In genomic region chr10:96017227-96017687, GRCh38 we compare ENCODE assay signal across 8 cellular contexts. TPM values are rescaled to one million over a fixed set of nuclear protein-coding genes. Genes with fewer than 3 reads are reported as not detected.
A peak's percentile ranks its signal among the peaks of the same experiment; 100 is the strongest.
DNase-seq lines count a peak whose midpoint lies in the region; ATAC-seq, FAIRE-seq and TF ChIP-seq lines count a peak whose summit lies in the region.

No MANE protein-coding gene starts in this region.

- H3K4me1 Mint-ChIP-seq in activated naive CD8-positive, alpha-beta T cell treated with anti-CD3 and anti-CD28 coated beads, Interleukin-2, amount 10 ng/mL, durations not matched to agents 7 days and 5 days = peaks cover 1% of the 10 kb centered on the region

- no peaks in the 10 kb centered on the region for H3K4me1 ChIP-seq in PC-3 (ENCODE audit: insufficient read depth, low read length)
- peaks cover 6% of the 10 kb centered on the region for H3K4me1 ChIP-seq in left ventricle myocardium inferior

- POLR2A ChIA-PET in PC-3 (lab: Charles Lee; ENCODE audit: unreplicated experiment) = no interaction called here
- POLR2A ChIA-PET in activated naive CD8-positive, alpha-beta T cell treated with anti-CD3 and anti-CD28 coated beads, Interleukin-2, amount 10 ng/mL, durations not matched to agents 7 days and 5 days (lab: Charles Lee) = no interaction called here

- no peak overlapping the region for H3K4me3 ChIP-seq in PC-3 (ENCODE audit: low read length)
- H3K4me3 ChIP-seq in left ventricle myocardium inferior = no peak overlapping the region

- H3K79me2 ChIP-seq in PC-3 (ENCODE audit: low read length) = no peaks in the 10 kb centered on the region

- H2AFZ ChIP-seq in PC-3 (ENCODE audit: low read length) = no peak overlapping the region

- H3K27ac Mint-ChIP-seq in activated naive CD8-positive, alpha-beta T cell treated with anti-CD3 and anti-CD28 coated beads, Interleukin-2, amount 10 ng/mL, durations not matched to agents 7 days and 5 days = no peak overlapping the region

- ATAC-seq in GM19438 (IDR thresholded peaks at IDR 0.05; ENCODE audit: low read depth, unreplicated experiment) (peak; percentile 75), PC-3 (peak; percentile 90)
- peak; percentile 90 for ATAC-seq in activated naive CD8-positive, alpha-beta T cell treated with anti-CD3 and anti-CD28 coated beads, Interleukin-2, amount 10 ng/mL, durations not matched to agents 7 days and 5 days (ENCODE audit: low read depth)

- no peak overlapping the region for H3K9ac ChIP-seq in PC-3 (ENCODE audit: low read length)

- H4K20me1 ChIP-seq in PC-3 (ENCODE audit: low read length) = no peaks in the 10 kb centered on the region

- no peaks in the 10 kb centered on the region for H3K9me2 ChIP-seq in PC-3 (replicated peaks; ENCODE audit: low read length)

- H3K9me3 ChIP-seq in PC-3 (ENCODE audit: low read length) (no peaks in the 10 kb centered on the region), left ventricle myocardium inferior (replicated peaks) (no peaks in the 10 kb centered on the region)

- CTCF ChIA-PET in PC-3 (lab: Charles Lee) = interaction anchor here (0.6 to 0.9 kb wide), 2 partner anchors 27 to 271 kb away, joined by 4 read pairs; no protein-coding TSS in a partner anchor

- no peaks in the 10 kb centered on the region for H3K9me3 Mint-ChIP-seq in activated naive CD8-positive, alpha-beta T cell treated with anti-CD3 and anti-CD28 coated beads, Interleukin-2, amount 10 ng/mL, durations not matched to agents 7 days and 5 days

- no peak for TF ChIP-seq EP300 in Ishikawa (IDR thresholded peaks at IDR 0.05; ENCODE audit: borderline replicate concordance)

- H3K27me3 Mint-ChIP-seq in activated naive CD8-positive, alpha-beta T cell treated with anti-CD3 and anti-CD28 coated beads, Interleukin-2, amount 10 ng/mL, durations not matched to agents 7 days and 5 days = no peaks in the 10 kb centered on the region

- no peak overlapping the region for H3K4me3 Mint-ChIP-seq in activated naive CD8-positive, alpha-beta T cell treated with anti-CD3 and anti-CD28 coated beads, Interleukin-2, amount 10 ng/mL, durations not matched to agents 7 days and 5 days

- DNase-seq in D721Med (ENCODE audit: insufficient read length, low spot score) (peak; percentile 24), PC-3 (peak; percentile 80), left ventricle myocardium inferior (no peak), putamen (ENCODE audit: low spot score) (peak; percentile 31), ecto neural progenitor cell (ENCODE audit: low spot score) (no peak)
- DNase-seq in activated naive CD8-positive, alpha-beta T cell treated with anti-CD3 and anti-CD28 coated beads, Interleukin-2, amount 10 ng/mL, durations not matched to agents 7 days and 5 days = no peak

- H3K27ac ChIP-seq in PC-3 (ENCODE audit: low read length) (no peak overlapping the region), left ventricle myocardium inferior (replicated peaks) (no peak overlapping the region)

- peak; percentile 94 for FAIRE-seq in D721Med (lab: Jason Lieb, UNC)

- peak; percentile 93 for TF ChIP-seq RAD21 in Ishikawa (IDR thresholded peaks at IDR 0.05; ENCODE audit: low read depth)

- H3K4me2 ChIP-seq in PC-3 (ENCODE audit: low read length) = no peak overlapping the region

- intact Hi-C loops in PC-3 (cut with micrococcal nuclease) = loop anchor here (1.0 kb wide), 1 partner anchor 276 kb away; no protein-coding TSS in a partner anchor
- intact Hi-C loops in left ventricle myocardium inferior (cut with micrococcal nuclease) = no loop called here

- H3K36me3 ChIP-seq in PC-3 (ENCODE audit: low read depth, low read length) (no peaks in the 10 kb centered on the region), left ventricle myocardium inferior (no peaks in the 10 kb centered on the region)

- no peaks in the 10 kb centered on the region for H3F3A ChIP-seq in PC-3 (ENCODE audit: low read length, unreplicated experiment)

- TF ChIP-seq CTCF in D721Med (IDR thresholded peaks at IDR 0.05; ENCODE audit: insufficient read depth, missing control alignments) = peak; percentile 90
- TF ChIP-seq CTCF in PC-3 (conservative IDR thresholded peaks at IDR 0.05; ENCODE audit: low read depth, low read length) = peak; percentile 77
- TF ChIP-seq CTCF in left ventricle myocardium inferior (IDR thresholded peaks at IDR 0.05; ENCODE audit: borderline replicate concordance) = peak; percentile 85

- BruUV-seq in PC-3 (replicated peaks; lab: Mats Ljungman, UMichigan) = no TSS peak

- H3K27me3 ChIP-seq in PC-3 (ENCODE audit: low read length) = peaks cover 28% of the 10 kb centered on the region
- H3K27me3 ChIP-seq in left ventricle myocardium inferior (ENCODE audit: low read depth) = no peaks in the 10 kb centered on the region

- H3K36me3 Mint-ChIP-seq in activated naive CD8-positive, alpha-beta T cell treated with anti-CD3 and anti-CD28 coated beads, Interleukin-2, amount 10 ng/mL, durations not matched to agents 7 days and 5 days = no peaks in the 10 kb centered on the region

TF ChIP-seq in Ishikawa, 13 proteins besides CTCF, POLR2A, EP300 and RAD21:
- TF ChIP-seq NFIC (IDR thresholded peaks at IDR 0.05) (peak; percentile 14; the same call in 1 of the 2 replicates), CREB1 (IDR thresholded peaks at IDR 0.05; ENCODE audit: low read depth) (no peak), YY1 (IDR thresholded peaks at IDR 0.05; ENCODE audit: low read depth) (no peak), USF1 (IDR thresholded peaks at IDR 0.05) (no peak)
TF ChIP-seq in Ishikawa: peak in this region for 1.

RNA-seq across cellular contexts. Expression of gene CCNJ, which starts 26.1 kb away (rescaled TPM):
- 3.2 and 3.9 TPM in 2 replicates for total RNA-seq in PC-3 (2014; rRNA removed)
- total RNA-seq in activated naive CD8-positive, alpha-beta T cell treated with anti-CD3 and anti-CD28 coated beads, Interleukin-2, amount 10 ng/mL, durations not matched to agents 7 days and 5 days = 1 to 10 TPM; 5.2 to 5.6 TPM
- total RNA-seq in left ventricle myocardium inferior = 2.4 TPM

Comparison
In these comparisons a context has a peak if more than half of its experiments do, and no peak if none do; other contexts are left out.
1. DNase-seq: peak in D721Med (single experiment), PC-3 (single experiment) and putamen (single experiment); none in activated naive CD8-positive, alpha-beta T cell treated with anti-CD3 and anti-CD28 coated beads, Interleukin-2, amount 10 ng/mL, durations not matched to agents 7 days and 5 days (single experiment), left ventricle myocardium inferior (single experiment) and ecto neural progenitor cell (single experiment).
2. Peak in every context shown above with its lines, with median percentiles within 50 percentile points of each other: CTCF ChIP-seq and ATAC-seq.